ENCODE assay signal across 1 cellular context in the genomic region with DNA sequence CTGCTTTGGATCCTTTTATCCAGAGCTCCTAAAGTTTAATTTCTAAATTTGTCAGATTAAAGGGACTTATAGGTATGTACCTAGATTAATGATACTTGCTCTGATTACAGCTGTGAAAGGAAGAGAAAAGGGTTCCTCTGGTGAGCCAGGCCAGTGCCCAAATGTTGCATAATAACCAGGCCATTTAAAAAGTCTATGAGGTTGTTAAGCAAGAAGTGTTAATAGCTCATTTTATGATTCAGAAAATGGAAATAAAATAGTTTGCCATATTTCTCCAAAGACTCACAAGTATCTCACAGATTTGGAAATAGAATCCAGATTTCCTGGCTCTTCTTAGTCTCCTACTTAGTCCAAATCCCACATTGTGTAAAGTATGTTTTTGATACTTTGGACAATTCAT.
TF ChIP-seq lines count a peak whose summit lies in the region.

No MANE protein-coding gene starts in this region.

TF ChIP-seq in GM23338, 12 proteins besides CTCF, POLR2A, EP300 and RAD21 (continued from another document):
- TF ChIP-seq, protein P1, sequence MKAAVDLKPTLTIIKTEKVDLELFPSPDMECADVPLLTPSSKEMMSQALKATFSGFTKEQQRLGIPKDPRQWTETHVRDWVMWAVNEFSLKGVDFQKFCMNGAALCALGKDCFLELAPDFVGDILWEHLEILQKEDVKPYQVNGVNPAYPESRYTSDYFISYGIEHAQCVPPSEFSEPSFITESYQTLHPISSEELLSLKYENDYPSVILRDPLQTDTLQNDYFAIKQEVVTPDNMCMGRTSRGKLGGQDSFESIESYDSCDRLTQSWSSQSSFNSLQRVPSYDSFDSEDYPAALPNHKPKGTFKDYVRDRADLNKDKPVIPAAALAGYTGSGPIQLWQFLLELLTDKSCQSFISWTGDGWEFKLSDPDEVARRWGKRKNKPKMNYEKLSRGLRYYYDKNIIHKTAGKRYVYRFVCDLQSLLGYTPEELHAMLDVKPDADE (IDR thresholded peaks at IDR 0.05) = no peak
- TF ChIP-seq NANOG (IDR thresholded peaks at IDR 0.05; ENCODE audit: borderline replicate concordance) (no peak), ZNF331 (CRISPR knock-in tag; IDR thresholded peaks at IDR 0.05; ENCODE audit: low read depth) (no peak), JUNB (IDR thresholded peaks at IDR 0.05; ENCODE audit: unreplicated experiment) (no peak), STAT1 (IDR thresholded peaks at IDR 0.05; ENCODE audit: unreplicated experiment) (no peak), POLR2AphosphoS5 (IDR thresholded peaks at IDR 0.05; ENCODE audit: low read depth) (no peak), ZNF114 (CRISPR knock-in tag; IDR thresholded peaks at IDR 0.05) (no peak)
- TF ChIP-seq, protein P2, sequence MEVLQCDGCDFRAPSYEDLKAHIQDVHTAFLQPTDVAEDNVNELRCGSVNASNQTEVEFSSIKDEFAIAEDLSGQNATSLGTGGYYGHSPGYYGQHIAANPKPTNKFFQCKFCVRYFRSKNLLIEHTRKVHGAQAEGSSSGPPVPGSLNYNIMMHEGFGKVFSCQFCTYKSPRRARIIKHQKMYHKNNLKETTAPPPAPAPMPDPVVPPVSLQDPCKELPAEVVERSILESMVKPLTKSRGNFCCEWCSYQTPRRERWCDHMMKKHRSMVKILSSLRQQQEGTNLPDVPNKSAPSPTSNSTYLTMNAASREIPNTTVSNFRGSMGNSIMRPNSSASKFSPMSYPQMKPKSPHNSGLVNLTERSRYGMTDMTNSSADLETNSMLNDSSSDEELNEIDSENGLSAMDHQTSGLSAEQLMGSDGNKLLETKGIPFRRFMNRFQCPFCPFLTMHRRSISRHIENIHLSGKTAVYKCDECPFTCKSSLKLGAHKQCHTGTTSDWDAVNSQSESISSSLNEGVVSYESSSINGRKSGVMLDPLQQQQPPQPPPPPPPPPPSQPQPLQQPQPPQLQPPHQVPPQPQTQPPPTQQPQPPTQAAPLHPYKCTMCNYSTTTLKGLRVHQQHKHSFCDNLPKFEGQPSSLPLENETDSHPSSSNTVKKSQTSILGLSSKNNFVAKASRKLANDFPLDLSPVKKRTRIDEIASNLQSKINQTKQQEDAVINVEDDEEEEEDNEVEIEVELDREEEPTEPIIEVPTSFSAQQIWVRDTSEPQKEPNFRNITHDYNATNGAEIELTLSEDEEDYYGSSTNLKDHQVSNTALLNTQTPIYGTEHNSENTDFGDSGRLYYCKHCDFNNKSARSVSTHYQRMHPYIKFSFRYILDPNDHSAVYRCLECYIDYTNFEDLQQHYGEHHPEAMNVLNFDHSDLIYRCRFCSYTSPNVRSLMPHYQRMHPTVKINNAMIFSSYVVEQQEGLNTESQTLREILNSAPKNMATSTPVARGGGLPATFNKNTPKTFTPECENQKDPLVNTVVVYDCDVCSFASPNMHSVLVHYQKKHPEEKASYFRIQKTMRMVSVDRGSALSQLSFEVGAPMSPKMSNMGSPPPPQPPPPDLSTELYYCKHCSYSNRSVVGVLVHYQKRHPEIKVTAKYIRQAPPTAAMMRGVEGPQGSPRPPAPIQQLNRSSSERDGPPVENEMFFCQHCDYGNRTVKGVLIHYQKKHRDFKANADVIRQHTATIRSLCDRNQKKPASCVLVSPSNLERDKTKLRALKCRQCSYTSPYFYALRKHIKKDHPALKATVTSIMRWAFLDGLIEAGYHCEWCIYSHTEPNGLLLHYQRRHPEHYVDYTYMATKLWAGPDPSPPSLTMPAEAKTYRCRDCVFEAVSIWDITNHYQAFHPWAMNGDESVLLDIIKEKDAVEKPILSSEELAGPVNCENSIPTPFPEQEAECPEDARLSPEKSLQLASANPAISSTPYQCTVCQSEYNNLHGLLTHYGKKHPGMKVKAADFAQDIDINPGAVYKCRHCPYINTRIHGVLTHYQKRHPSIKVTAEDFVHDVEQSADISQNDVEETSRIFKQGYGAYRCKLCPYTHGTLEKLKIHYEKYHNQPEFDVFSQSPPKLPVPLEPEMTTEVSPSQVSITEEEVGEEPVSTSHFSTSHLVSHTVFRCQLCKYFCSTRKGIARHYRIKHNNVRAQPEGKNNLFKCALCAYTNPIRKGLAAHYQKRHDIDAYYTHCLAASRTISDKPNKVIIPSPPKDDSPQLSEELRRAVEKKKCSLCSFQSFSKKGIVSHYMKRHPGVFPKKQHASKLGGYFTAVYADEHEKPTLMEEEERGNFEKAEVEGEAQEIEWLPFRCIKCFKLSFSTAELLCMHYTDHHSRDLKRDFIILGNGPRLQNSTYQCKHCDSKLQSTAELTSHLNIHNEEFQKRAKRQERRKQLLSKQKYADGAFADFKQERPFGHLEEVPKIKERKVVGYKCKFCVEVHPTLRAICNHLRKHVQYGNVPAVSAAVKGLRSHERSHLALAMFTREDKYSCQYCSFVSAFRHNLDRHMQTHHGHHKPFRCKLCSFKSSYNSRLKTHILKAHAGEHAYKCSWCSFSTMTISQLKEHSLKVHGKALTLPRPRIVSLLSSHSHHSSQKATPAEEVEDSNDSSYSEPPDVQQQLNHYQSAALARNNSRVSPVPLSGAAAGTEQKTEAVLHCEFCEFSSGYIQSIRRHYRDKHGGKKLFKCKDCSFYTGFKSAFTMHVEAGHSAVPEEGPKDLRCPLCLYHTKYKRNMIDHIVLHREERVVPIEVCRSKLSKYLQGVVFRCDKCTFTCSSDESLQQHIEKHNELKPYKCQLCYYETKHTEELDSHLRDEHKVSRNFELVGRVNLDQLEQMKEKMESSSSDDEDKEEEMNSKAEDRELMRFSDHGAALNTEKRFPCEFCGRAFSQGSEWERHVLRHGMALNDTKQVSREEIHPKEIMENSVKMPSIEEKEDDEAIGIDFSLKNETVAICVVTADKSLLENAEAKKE (CRISPR knock-in tag; IDR thresholded peaks at IDR 0.05) = no peak
- TF ChIP-seq, protein P3, sequence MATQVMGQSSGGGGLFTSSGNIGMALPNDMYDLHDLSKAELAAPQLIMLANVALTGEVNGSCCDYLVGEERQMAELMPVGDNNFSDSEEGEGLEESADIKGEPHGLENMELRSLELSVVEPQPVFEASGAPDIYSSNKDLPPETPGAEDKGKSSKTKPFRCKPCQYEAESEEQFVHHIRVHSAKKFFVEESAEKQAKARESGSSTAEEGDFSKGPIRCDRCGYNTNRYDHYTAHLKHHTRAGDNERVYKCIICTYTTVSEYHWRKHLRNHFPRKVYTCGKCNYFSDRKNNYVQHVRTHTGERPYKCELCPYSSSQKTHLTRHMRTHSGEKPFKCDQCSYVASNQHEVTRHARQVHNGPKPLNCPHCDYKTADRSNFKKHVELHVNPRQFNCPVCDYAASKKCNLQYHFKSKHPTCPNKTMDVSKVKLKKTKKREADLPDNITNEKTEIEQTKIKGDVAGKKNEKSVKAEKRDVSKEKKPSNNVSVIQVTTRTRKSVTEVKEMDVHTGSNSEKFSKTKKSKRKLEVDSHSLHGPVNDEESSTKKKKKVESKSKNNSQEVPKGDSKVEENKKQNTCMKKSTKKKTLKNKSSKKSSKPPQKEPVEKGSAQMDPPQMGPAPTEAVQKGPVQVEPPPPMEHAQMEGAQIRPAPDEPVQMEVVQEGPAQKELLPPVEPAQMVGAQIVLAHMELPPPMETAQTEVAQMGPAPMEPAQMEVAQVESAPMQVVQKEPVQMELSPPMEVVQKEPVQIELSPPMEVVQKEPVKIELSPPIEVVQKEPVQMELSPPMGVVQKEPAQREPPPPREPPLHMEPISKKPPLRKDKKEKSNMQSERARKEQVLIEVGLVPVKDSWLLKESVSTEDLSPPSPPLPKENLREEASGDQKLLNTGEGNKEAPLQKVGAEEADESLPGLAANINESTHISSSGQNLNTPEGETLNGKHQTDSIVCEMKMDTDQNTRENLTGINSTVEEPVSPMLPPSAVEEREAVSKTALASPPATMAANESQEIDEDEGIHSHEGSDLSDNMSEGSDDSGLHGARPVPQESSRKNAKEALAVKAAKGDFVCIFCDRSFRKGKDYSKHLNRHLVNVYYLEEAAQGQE (IDR thresholded peaks at IDR 0.05; ENCODE audit: unreplicated experiment) = no peak
